Comparison of ENCODE assay signal across 1 cellular context in genomic region chr4:67702166-67702565, GRCh38.
TF ChIP-seq lines count a peak whose summit lies in the region.

No MANE protein-coding gene starts in this region.

TF ChIP-seq in K562, 482 proteins besides CTCF, POLR2A, EP300 and RAD21 (continues in another document):
- TF ChIP-seq MXD1 (CRISPR knock-in tag; IDR thresholded peaks at IDR 0.05; ENCODE audit: borderline replicate concordance, poor library complexity, severe bottlenecking) = peak; percentile 43
- TF ChIP-seq MYC (IDR thresholded peaks at IDR 0.05; ENCODE audit: low read depth, low read length) = no peak
- peak; percentile 61; the same call in 1 of the 2 replicates for TF ChIP-seq MYC (CRISPR knock-in tag; IDR thresholded peaks at IDR 0.05; ENCODE audit: borderline replicate concordance, low read depth)
- TF ChIP-seq HMGN3 (IDR thresholded peaks at IDR 0.05; ENCODE audit: borderline replicate concordance, extremely low read depth, insufficient read length, low read depth, low read length) = no peak
- TF ChIP-seq CHD2 (IDR thresholded peaks at IDR 0.05; ENCODE audit: low read depth, low read length) = no peak
- TF ChIP-seq NFRKB (IDR thresholded peaks at IDR 0.05; ENCODE audit: low read depth) = 0 out of 2 replicates have a peak, but pooled peaks have one; percentile 29
- no peak for TF ChIP-seq NONO (IDR thresholded peaks at IDR 0.05; ENCODE audit: low read depth in 2 of 2, low read length in 1 of 2)
- no peak for TF ChIP-seq SMAD1 (IDR thresholded peaks at IDR 0.05; ENCODE audit: low read depth, low read length, partially characterized antibody)
- TF ChIP-seq NFIX (CRISPR knock-in tag; IDR thresholded peaks at IDR 0.05; ENCODE audit: low read depth) = 0 out of 2 replicates have a peak, but pooled peaks have one; percentile 20
- no peak for TF ChIP-seq CTBP1 (IDR thresholded peaks at IDR 0.05; ENCODE audit: borderline replicate concordance)
- TF ChIP-seq KLF6 (CRISPR knock-in tag; IDR thresholded peaks at IDR 0.05; ENCODE audit: borderline replicate concordance) = peak; percentile 90
- no peak for TF ChIP-seq ZNF384 (IDR thresholded peaks at IDR 0.05; ENCODE audit: low read depth, low read length)
- peak; percentile 78 for TF ChIP-seq SMAD3 (CRISPR knock-in tag; conservative IDR thresholded peaks at IDR 0.05)
- TF ChIP-seq AFF1 (IDR thresholded peaks at IDR 0.05; ENCODE audit: low read depth in 1 of 2, partially characterized antibody in 2 of 2) = peak in 1 of 2 experiments; percentile 31
- no peak for TF ChIP-seq AFF4 (CRISPR knock-in tag; IDR thresholded peaks at IDR 0.05)
- TF ChIP-seq KAT7 (CRISPR knock-in tag; IDR thresholded peaks at IDR 0.05; ENCODE audit: borderline replicate concordance) = no peak
- TF ChIP-seq BCOR (IDR thresholded peaks at IDR 0.05) = no peak
- peak; percentile 77; the same call in 1 of the 2 replicates for TF ChIP-seq ZNF79 (CRISPR knock-in tag; IDR thresholded peaks at IDR 0.05; ENCODE audit: low read depth)
- TF ChIP-seq ZNF23 (CRISPR knock-in tag; IDR thresholded peaks at IDR 0.05) = 0 out of 2 replicates have a peak, but pooled peaks have one; percentile 59
- TF ChIP-seq ZNF197 (CRISPR knock-in tag; IDR thresholded peaks at IDR 0.05; ENCODE audit: low read depth) = peak; percentile 60; the same call in 1 of the 2 replicates
- TF ChIP-seq NCOA6 (IDR thresholded peaks at IDR 0.05) = no peak
- TF ChIP-seq CLOCK (CRISPR knock-in tag; IDR thresholded peaks at IDR 0.05; ENCODE audit: borderline replicate concordance) = 0 out of 2 replicates have a peak, but pooled peaks have one; percentile 28
- no peak for TF ChIP-seq E2F4 (CRISPR knock-in tag; IDR thresholded peaks at IDR 0.05; ENCODE audit: low read depth)
- TF ChIP-seq KLF13 (tag; IDR thresholded peaks at IDR 0.05; ENCODE audit: borderline replicate concordance, low read depth) = peak; percentile 77; the same call in 1 of the 2 replicates
- TF ChIP-seq ZFP1 (CRISPR knock-in tag; IDR thresholded peaks at IDR 0.05) = peak; percentile 74; the same call in 1 of the 2 replicates
- 0 out of 2 replicates have a peak, but pooled peaks have one; percentile 37 for TF ChIP-seq FOXJ2 (tag; IDR thresholded peaks at IDR 0.05)
- no peak for TF ChIP-seq ZNF740 (CRISPR knock-in tag; IDR thresholded peaks at IDR 0.05)
- TF ChIP-seq ZNF740 (tag; IDR thresholded peaks at IDR 0.05) = peak in 1 of 2 experiments; percentile 92; a peak in 2 of 4 replicates
- no peak for TF ChIP-seq FOXM1 (IDR thresholded peaks at IDR 0.05; ENCODE audit: low read depth)
- no peak for TF ChIP-seq FOXM1 (CRISPR knock-in tag; IDR thresholded peaks at IDR 0.05; ENCODE audit: low read depth)
- 0 out of 2 replicates have a peak, but pooled peaks have one; percentile 15 for TF ChIP-seq E2F3 (CRISPR knock-in tag; IDR thresholded peaks at IDR 0.05)
- TF ChIP-seq ZNF311 (CRISPR knock-in tag; IDR thresholded peaks at IDR 0.05) = peak; percentile 89
- no peak for TF ChIP-seq EZH2 (IDR thresholded peaks at IDR 0.05; ENCODE audit: borderline replicate concordance, low read depth, low read length)
- TF ChIP-seq BCL6 (CRISPR knock-in tag; IDR thresholded peaks at IDR 0.05) = peak; percentile 90
- peak; percentile 74 for TF ChIP-seq ZNF398 (CRISPR knock-in tag; IDR thresholded peaks at IDR 0.05)
- TF ChIP-seq ETS1 (conservative IDR thresholded peaks at IDR 0.05; ENCODE audit: control insufficient read depth, low read depth, low read length) = no peak
- TF ChIP-seq SNAPC5 (CRISPR knock-in tag; IDR thresholded peaks at IDR 0.05) = peak; percentile 49; the same call in 1 of the 2 replicates
- 0 out of 4 replicates have a peak, but pooled peaks of 1 of the 2 experiments have one; percentile 28 for TF ChIP-seq MAZ (CRISPR knock-in tag; conservative IDR thresholded peaks at IDR 0.05 in 1 of 2, IDR thresholded peaks at IDR 0.05 in 1 of 2)
- TF ChIP-seq TAF7 (tag; IDR thresholded peaks at IDR 0.05) = peak; percentile 47; the same call in 1 of the 2 replicates
- TF ChIP-seq PTBP1 (IDR thresholded peaks at IDR 0.05; ENCODE audit: low read depth, low read length) = no peak
- peak; percentile 65 for TF ChIP-seq ZNF239 (CRISPR knock-in tag; IDR thresholded peaks at IDR 0.05)
- TF ChIP-seq TSC22D4 (tag; IDR thresholded peaks at IDR 0.05) = no peak
- TF ChIP-seq KAT2B (IDR thresholded peaks at IDR 0.05; ENCODE audit: low read depth, low read length) = no peak
- TF ChIP-seq POLR2AphosphoS2 (IDR thresholded peaks at IDR 0.05; ENCODE audit: low read length) = no peak
- TF ChIP-seq CHCHD3 (CRISPR knock-in tag; IDR thresholded peaks at IDR 0.05) = no peak
- no peak for TF ChIP-seq MED1 (CRISPR knock-in tag; IDR thresholded peaks at IDR 0.05; ENCODE audit: borderline replicate concordance)
- no peak for TF ChIP-seq EP400 (IDR thresholded peaks at IDR 0.05)
